Comparison of ENCODE assay signal across 32 cellular contexts in the genomic region with DNA sequence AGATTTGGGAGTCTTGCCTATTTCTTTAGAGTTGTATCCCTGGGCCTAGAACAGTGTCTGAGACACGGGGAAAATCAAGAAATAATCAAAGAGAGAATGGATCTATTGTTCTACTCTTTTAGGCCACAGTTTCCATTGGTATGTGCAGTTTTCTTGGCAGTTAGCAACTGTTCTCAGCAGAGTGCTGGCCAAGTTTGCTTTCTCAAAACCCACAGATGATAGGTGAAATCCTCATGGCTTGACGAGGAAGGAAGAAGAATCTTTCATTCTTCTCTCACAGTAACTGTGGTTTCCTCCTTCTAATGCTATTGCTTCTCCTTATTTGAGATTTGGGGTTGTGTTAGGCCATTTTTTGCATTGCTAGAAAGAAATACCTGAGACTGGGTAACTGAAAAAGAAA. TPM values are rescaled to one million over a fixed set of nuclear protein-coding genes. Genes with fewer than 3 reads are reported as not detected.
DNase-seq lines count a peak whose midpoint lies in the region; ATAC-seq and TF ChIP-seq lines count a peak whose summit lies in the region.
"Had no signal": no experiment of that assay in that cellular context is flagged by ENCODE, and none has a peak within 500 bp of the region (broad histone marks: within the 10 kb centered on the region; RNA-seq: fewer than 3 reads in every experiment).

No MANE protein-coding gene starts in this region.

- CTCF ChIA-PET in CD8-positive, alpha-beta T cell (lab: Charles Lee): interaction anchor here (1.1 kb wide), 1 partner anchor 16 kb away, joined by 3 read pairs; no protein-coding TSS in a partner anchor

- DNase-seq in CD8-positive, alpha-beta T cell: no peak
- DNase-seq in Kasumi-1 (lab: John Stamatoyannopoulos, UW) (peak; percentile 8 to 45), fibroblast of pulmonary artery (ENCODE audit: low read depth) (peak; percentile 25), dermis blood vessel endothelial cell (no peak), osteocyte (ENCODE audit: extremely low spot score, unreplicated experiment) (no peak), DMS79 (lab: John Stamatoyannopoulos, UW) (no peak)
- DNase-seq: activated gamma-delta T cell treated with Interleukin-2 at 50 U/mL for 16 hours; activated T-cell treated with anti-CD3 and anti-CD28 coated beads, Interleukin-2, amount 50 U/mL, for 24 hours; Calu3; cortex of kidney; DMS79 treated with DMSO at 0.1 percent for 48 hours; endodermal cell; GF-D8; heart right ventricle; kidney; NCI-H1105; NCI-H187 treated with DMSO at 0.1 percent for 48 hours; NCI-H2171 treated with DMSO at 0.1 percent for 48 hours; NCI-H510A; right cardiac atrium; SJCRH30; stimulated activated CD4-positive, alpha-beta T cell treated with anti-CD3 and anti-CD28 coated beads, Interleukin-1b, Interleukin-23, amount 100 ng/mL, for 48 hours; stimulated activated naive CD8-positive, alpha-beta T cell treated with anti-CD3 and anti-CD28 coated beads, Interleukin-15, Interleukin-2, amounts not matched to agents 100 U/mL and 50 U/mL, for 24 hours; testis had no signal

- POLR2A ChIA-PET in CD8-positive, alpha-beta T cell (lab: Charles Lee): no interaction called here

- H3K36me3 ChIP-seq in CD8-positive, alpha-beta T cell (ENCODE audit: insufficient read depth, low read length): no peaks in the 10 kb centered on the region
- H3K36me3 ChIP-seq: BLaER1, esophagus muscularis mucosa, heart right ventricle, neutrophil, SJCRH30 had no signal

- H3K9me3 ChIP-seq in CD8-positive, alpha-beta T cell (ENCODE audit: low read length): no peaks in the 10 kb centered on the region
- H3K9me3 ChIP-seq: BLaER1, esophagus muscularis mucosa, neutrophil, SJCRH30, testis had no signal

- ATAC-seq in CD8-positive, alpha-beta T cell: no peak
- no peak for ATAC-seq in activated T-helper 17 cell treated with anti-CD3 and anti-CD28 coated beads, Interleukin-2, amount 50 U/mL, for 72 hours (replicated peaks)
- no peak for ATAC-seq in GM21515 (IDR thresholded peaks at IDR 0.05; ENCODE audit: unreplicated experiment)
- ATAC-seq: activated CD4-positive, CD25-positive, alpha-beta regulatory T cell treated with anti-CD3 and anti-CD28 coated beads, Interleukin-2, amount 50 U/mL, for 24 hours; heart right ventricle; K562; right cardiac atrium; stimulated activated naive CD8-positive, alpha-beta T cell treated with anti-CD3 and anti-CD28 coated beads, Interleukin-15, Interleukin-2, amounts not matched to agents 100 U/mL and 50 U/mL, for 24 hours had no signal

- peaks cover 32% of the 10 kb centered on the region for H3K4me1 ChIP-seq in CD8-positive, alpha-beta T cell (ENCODE audit: insufficient read depth, low read length)
- H3K4me1 ChIP-seq: esophagus muscularis mucosa, SJCRH30, testis had no signal

- H3K27me3 ChIP-seq in CD8-positive, alpha-beta T cell (ENCODE audit: insufficient read depth, low read length): no peaks in the 10 kb centered on the region
- H3K27me3 ChIP-seq: BLaER1, esophagus muscularis mucosa, neutrophil, SJCRH30, testis had no signal

- H3K36me3 Mint-ChIP-seq in CD8-positive, alpha-beta T cell: no peaks in the 10 kb centered on the region
- H3K36me3 Mint-ChIP-seq in activated T-helper 17 cell treated with anti-CD3 and anti-CD28 coated beads, Interleukin-2, amount 50 U/mL, for 72 hours (ENCODE audit: low read depth): no peaks in the 10 kb centered on the region
- no peaks in the 10 kb centered on the region for H3K36me3 Mint-ChIP-seq in osteocyte (ENCODE audit: unreplicated experiment)

- intact Hi-C loops in CD8-positive, alpha-beta T cell (cut with DNase I, micrococcal nuclease): no loop called here

- H3K27me3 Mint-ChIP-seq in CD8-positive, alpha-beta T cell (ENCODE audit: low read depth): no peaks in the 10 kb centered on the region
- no peaks in the 10 kb centered on the region for H3K27me3 Mint-ChIP-seq in activated T-helper 17 cell treated with anti-CD3 and anti-CD28 coated beads, Interleukin-2, amount 50 U/mL, for 72 hours
- H3K27me3 Mint-ChIP-seq in osteocyte (ENCODE audit: unreplicated experiment): peaks cover 22% of the 10 kb centered on the region
- H3K27me3 Mint-ChIP-seq: activated T-cell treated with anti-CD3 and anti-CD28 coated beads, Interleukin-2, amount 50 U/mL, for 24 hours had no signal

- H3K4me3 ChIP-seq in CD8-positive, alpha-beta T cell (ENCODE audit: low read depth, low read length): no peak overlapping the region
- H3K4me3 ChIP-seq in fibroblast of pulmonary artery (replicated peaks; ENCODE audit: low read depth, low read length): no peak overlapping the region
- H3K4me3 ChIP-seq: BLaER1, esophagus muscularis mucosa, heart right ventricle, K562, SJCRH30, smooth muscle cell, testis had no signal

- H3K27ac ChIP-seq in CD8-positive, alpha-beta T cell (ENCODE audit: low read depth, low read length): no peak overlapping the region
- H3K27ac ChIP-seq: BLaER1, esophagus muscularis mucosa, heart right ventricle, neutrophil, SJCRH30, testis had no signal

- peaks cover 41% of the 10 kb centered on the region for H3K4me1 Mint-ChIP-seq in CD8-positive, alpha-beta T cell (ENCODE audit: low read depth)
- H3K4me1 Mint-ChIP-seq in activated T-helper 17 cell treated with anti-CD3 and anti-CD28 coated beads, Interleukin-2, amount 50 U/mL, for 72 hours: peaks cover 31% of the 10 kb centered on the region
- no peaks in the 10 kb centered on the region for H3K4me1 Mint-ChIP-seq in osteocyte (ENCODE audit: unreplicated experiment)

- no peaks in the 10 kb centered on the region for H3K9me3 Mint-ChIP-seq in CD8-positive, alpha-beta T cell
- H3K9me3 Mint-ChIP-seq in activated T-helper 17 cell treated with anti-CD3 and anti-CD28 coated beads, Interleukin-2, amount 50 U/mL, for 72 hours: no peaks in the 10 kb centered on the region
- peaks cover 10% of the 10 kb centered on the region for H3K9me3 Mint-ChIP-seq in osteocyte (ENCODE audit: unreplicated experiment)

- H3K27ac Mint-ChIP-seq in CD8-positive, alpha-beta T cell: peak overlapping the region; percentile 85
- H3K27ac Mint-ChIP-seq in activated T-helper 17 cell treated with anti-CD3 and anti-CD28 coated beads, Interleukin-2, amount 50 U/mL, for 72 hours: no peak overlapping the region
- H3K27ac Mint-ChIP-seq in osteocyte (ENCODE audit: unreplicated experiment): no peak overlapping the region
- H3K27ac Mint-ChIP-seq: activated T-cell treated with anti-CD3 and anti-CD28 coated beads, Interleukin-2, amount 50 U/mL, for 24 hours; endodermal cell had no signal

- H3K4me3 Mint-ChIP-seq in CD8-positive, alpha-beta T cell: peak overlapping the region; percentile 16
- H3K4me3 Mint-ChIP-seq in activated T-helper 17 cell treated with anti-CD3 and anti-CD28 coated beads, Interleukin-2, amount 50 U/mL, for 72 hours: peak overlapping the region; percentile 6
- no peak overlapping the region for H3K4me3 Mint-ChIP-seq in osteocyte (ENCODE audit: unreplicated experiment)
- H3K4me3 Mint-ChIP-seq: activated T-cell treated with anti-CD3 and anti-CD28 coated beads, Interleukin-2, amount 50 U/mL, for 24 hours; endodermal cell had no signal

- TF ChIP-seq CTCF in CD8-positive, alpha-beta T cell (IDR thresholded peaks at IDR 0.05): no peak
- TF ChIP-seq CTCF in fibroblast of pulmonary artery (IDR thresholded peaks at IDR 0.05; ENCODE audit: low read length, missing control alignments) (no peak), osteocyte (IDR thresholded peaks at IDR 0.05) (no peak)

RNA-seq across cellular contexts. Expression of gene AGA, which starts 42.2 kb away (rescaled TPM):
- 10 to 100 TPM; 12.1 to 15.0 TPM for total RNA-seq in CD8-positive, alpha-beta T cell
- total RNA-seq in activated T-helper 17 cell treated with anti-CD3 and anti-CD28 coated beads, Interleukin-2, amount 50 U/mL, for 72 hours: 10 to 100 TPM in 1 of 2 donors, 1 to 10 TPM in 1; 9.2 to 21.0 TPM
- total RNA-seq in dermis blood vessel endothelial cell (23.8 and 31.6 TPM in 2 replicates), osteocyte (26.1 and 28.3 TPM in 2 replicates)

Comparison
In these comparisons a context has a peak if more than half of its experiments do, and no peak if none do; other contexts are left out.
1. DNase-seq: peak in Kasumi-1 (2 of 2) and fibroblast of pulmonary artery (single experiment); none in CD8-positive, alpha-beta T cell (0 of 7), dermis blood vessel endothelial cell (single experiment), osteocyte (single experiment) and DMS79 (single experiment).